ENCODE assay signal across 1 cellular context in genomic region chr12:47779301-47779942, GRCh38.
TF ChIP-seq lines count a peak whose summit lies in the region.

No MANE protein-coding gene starts in this region.

TF ChIP-seq in K562, 482 proteins besides CTCF, POLR2A, EP300 and RAD21 (continued from another document and continues in another):
- TF ChIP-seq ZNF639 (CRISPR knock-in tag; conservative IDR thresholded peaks at IDR 0.05 in 1 of 2, IDR thresholded peaks at IDR 0.05 in 1 of 2) (0 out of 4 replicates have a peak, but pooled peaks of 1 of the 2 experiments have one; percentile 39), RREB1 (CRISPR knock-in tag; IDR thresholded peaks at IDR 0.05) (no peak), ZNF512 (tag; IDR thresholded peaks at IDR 0.05) (no peak), ZNF431 (CRISPR knock-in tag; IDR thresholded peaks at IDR 0.05) (0 out of 2 replicates have a peak, but pooled peaks have one; percentile 26), ELF4 (CRISPR knock-in tag; IDR thresholded peaks at IDR 0.05) (peak; percentile 56; the same call in 1 of the 2 replicates), BCLAF1 (IDR thresholded peaks at IDR 0.05; ENCODE audit: borderline replicate concordance in 1 of 2, control insufficient read depth in 1 of 2, low read depth in 2 of 2, low read length in 1 of 2) (no peak), TSHZ1 (CRISPR knock-in tag; IDR thresholded peaks at IDR 0.05) (no peak), SNAPC5 (CRISPR knock-in tag; IDR thresholded peaks at IDR 0.05) (no peak), ZNF507 (tag; conservative IDR thresholded peaks at IDR 0.05) (no peak), KLF13 (tag; IDR thresholded peaks at IDR 0.05; ENCODE audit: borderline replicate concordance, low read depth) (no peak), HSF4 (CRISPR knock-in tag; IDR thresholded peaks at IDR 0.05; ENCODE audit: borderline replicate concordance) (no peak), ELF1 (tag; IDR thresholded peaks at IDR 0.05) (peak; percentile 86), LARP7 (IDR thresholded peaks at IDR 0.05) (no peak), ZC3H11A (IDR thresholded peaks at IDR 0.05; ENCODE audit: low read depth, low read length) (no peak), RNF219 (CRISPR knock-in tag; IDR thresholded peaks at IDR 0.05) (no peak), ZNF175 (CRISPR knock-in tag; IDR thresholded peaks at IDR 0.05; ENCODE audit: low read depth) (no peak), ZNF3 (CRISPR knock-in tag; IDR thresholded peaks at IDR 0.05) (no peak), MXI1 (IDR thresholded peaks at IDR 0.05; ENCODE audit: low read depth, low read length) (no peak), ZBTB5 (IDR thresholded peaks at IDR 0.05) (no peak), SOX6 (IDR thresholded peaks at IDR 0.05) (no peak), HOXB6 (CRISPR knock-in tag; IDR thresholded peaks at IDR 0.05; ENCODE audit: borderline replicate concordance) (no peak), GMEB1 (CRISPR knock-in tag; IDR thresholded peaks at IDR 0.05) (no peak), GATA2 (CRISPR knock-in tag; IDR thresholded peaks at IDR 0.05) (no peak), HCFC1 (IDR thresholded peaks at IDR 0.05; ENCODE audit: low read depth, low read length) (peak; percentile 28; the same call in 1 of the 2 replicates), NFIC (IDR thresholded peaks at IDR 0.05) (no peak), ERF (CRISPR knock-in tag; IDR thresholded peaks at IDR 0.05) (no peak), MNT (conservative IDR thresholded peaks at IDR 0.05) (no peak), NELFE (IDR thresholded peaks at IDR 0.05; ENCODE audit: insufficient read depth, insufficient read length) (no peak), YBX1 (IDR thresholded peaks at IDR 0.05) (no peak), E2F1 (CRISPR knock-in tag; IDR thresholded peaks at IDR 0.05) (no peak)
